In the genomic region with DNA sequence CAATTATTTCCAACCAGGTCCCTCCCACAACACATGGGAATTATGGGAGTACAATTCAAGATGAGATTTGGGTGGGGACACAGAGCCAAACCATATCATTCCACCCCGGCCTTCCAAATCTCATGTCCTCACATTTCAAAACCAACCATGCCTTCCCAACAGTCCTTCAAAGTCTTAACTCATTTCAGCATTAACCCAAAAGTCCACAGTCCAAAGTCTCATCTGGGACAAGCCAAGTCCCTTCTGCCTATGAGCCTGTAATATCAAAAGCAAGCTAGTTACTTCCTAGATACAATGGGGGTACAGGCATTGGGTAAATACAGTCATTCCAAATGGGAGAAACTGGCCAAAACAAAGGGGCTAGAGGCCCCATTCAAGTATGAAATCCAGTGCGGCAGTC, we compare ENCODE assay signal across 1 cellular context.
TF ChIP-seq lines count a peak whose summit lies in the region.

No MANE protein-coding gene starts in this region.

TF ChIP-seq in HepG2, 621 proteins besides CTCF, POLR2A, EP300 and RAD21 (continued from another document):
- TF ChIP-seq, protein P1, sequence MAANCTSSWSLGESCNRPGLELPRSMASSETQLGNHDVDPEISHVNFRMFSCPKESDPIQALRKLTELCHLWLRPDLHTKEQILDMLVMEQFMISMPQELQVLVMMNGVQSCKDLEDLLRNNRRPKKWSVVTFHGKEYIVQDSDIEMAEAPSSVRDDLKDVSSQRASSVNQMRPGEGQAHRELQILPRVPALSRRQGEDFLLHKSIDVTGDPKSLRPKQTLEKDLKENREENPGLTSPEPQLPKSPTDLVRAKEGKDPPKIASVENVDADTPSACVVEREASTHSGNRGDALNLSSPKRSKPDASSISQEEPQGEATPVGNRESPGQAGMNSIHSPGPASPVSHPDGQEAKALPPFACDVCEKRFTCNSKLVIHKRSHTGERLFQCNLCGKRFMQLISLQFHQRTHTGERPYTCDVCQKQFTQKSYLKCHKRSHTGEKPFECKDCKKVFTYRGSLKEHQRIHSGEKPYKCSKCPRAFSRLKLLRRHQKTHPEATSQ (CRISPR knock-in tag; IDR thresholded peaks at IDR 0.05; ENCODE audit: borderline replicate concordance) = peak; percentile 49; the same call in 1 of the 2 replicates
- peak; percentile 56 for TF ChIP-seq HNF4A (CRISPR knock-in tag; IDR thresholded peaks at IDR 0.05)
